2 cellular contexts compared by ENCODE assay signal in the genomic region with DNA sequence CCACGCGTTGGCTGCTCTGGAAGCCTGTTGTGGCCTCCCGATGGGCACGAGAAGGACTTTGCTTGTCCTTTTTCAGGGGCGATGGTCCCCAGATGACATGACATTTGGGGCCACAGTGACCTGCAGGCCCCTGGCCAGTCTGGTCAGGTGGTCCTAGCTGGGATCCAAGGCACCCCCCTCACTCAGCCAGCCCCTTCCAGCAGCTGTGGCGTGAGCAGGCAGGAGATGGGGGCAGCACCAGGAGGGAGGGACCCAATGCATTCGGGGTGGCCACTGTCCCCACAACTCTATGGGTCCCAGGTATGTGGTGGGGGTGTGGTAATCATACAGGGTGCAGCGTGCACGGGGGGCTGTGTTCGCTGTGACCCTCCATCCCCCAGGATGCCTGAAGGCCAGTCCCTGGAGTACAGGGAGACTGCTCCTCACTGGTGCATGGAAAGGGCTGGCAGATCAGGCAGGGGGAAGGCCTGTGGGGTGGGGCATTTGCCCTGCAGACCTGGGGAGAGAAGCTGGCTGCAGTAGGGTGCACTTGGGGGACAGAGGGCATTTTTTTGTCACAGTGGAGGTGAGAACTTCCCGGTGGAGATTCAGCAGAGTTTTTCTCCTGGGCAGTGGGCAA.
TF ChIP-seq lines count a peak whose summit lies in the region.

No MANE protein-coding gene starts in this region.

TF ChIP-seq in H1, 55 proteins besides CTCF, POLR2A, EP300 and RAD21:
- TF ChIP-seq SUZ12 (IDR thresholded peaks at IDR 0.05; ENCODE audit: low read length) (peak; percentile 34; the same call in 1 of the 2 replicates), TAF1 (IDR thresholded peaks at IDR 0.05; ENCODE audit: low read depth, low read length) (no peak), SP2 (IDR thresholded peaks at IDR 0.05; ENCODE audit: low read length) (no peak), CHD2 (IDR thresholded peaks at IDR 0.05; ENCODE audit: low read length) (no peak), BCL11A (IDR thresholded peaks at IDR 0.05; ENCODE audit: low read depth in 2 of 2, low read length in 2 of 2) (no peak)

TF ChIP-seq in HepG2, 621 proteins besides CTCF, POLR2A, EP300 and RAD21:
- TF ChIP-seq ZNF329 (CRISPR knock-in tag; IDR thresholded peaks at IDR 0.05; ENCODE audit: low read depth) (no peak), HNRNPLL (IDR thresholded peaks at IDR 0.05; ENCODE audit: low read depth, low read length, poor library complexity, severe bottlenecking) (no peak), SATB2 (CRISPR knock-in tag; IDR thresholded peaks at IDR 0.05) (no peak), ZNF180 (CRISPR knock-in tag; IDR thresholded peaks at IDR 0.05; ENCODE audit: borderline replicate concordance, low read depth) (no peak), ZNF207 (IDR thresholded peaks at IDR 0.05; ENCODE audit: borderline replicate concordance) (no peak), ISL2 (CRISPR knock-in tag; IDR thresholded peaks at IDR 0.05) (no peak), XBP1 (CRISPR knock-in tag; IDR thresholded peaks at IDR 0.05) (no peak), NR2F6 (IDR thresholded peaks at IDR 0.05) (no peak), NR2F6 (CRISPR knock-in tag; IDR thresholded peaks at IDR 0.05) (no peak), ARHGAP35 (CRISPR knock-in tag; IDR thresholded peaks at IDR 0.05; ENCODE audit: borderline replicate concordance) (no peak), ZFP41 (CRISPR knock-in tag; IDR thresholded peaks at IDR 0.05; ENCODE audit: borderline replicate concordance) (no peak), ONECUT2 (CRISPR knock-in tag; IDR thresholded peaks at IDR 0.05) (no peak), MATR3 (CRISPR knock-in tag; IDR thresholded peaks at IDR 0.05) (no peak)
- TF ChIP-seq, protein P1, sequence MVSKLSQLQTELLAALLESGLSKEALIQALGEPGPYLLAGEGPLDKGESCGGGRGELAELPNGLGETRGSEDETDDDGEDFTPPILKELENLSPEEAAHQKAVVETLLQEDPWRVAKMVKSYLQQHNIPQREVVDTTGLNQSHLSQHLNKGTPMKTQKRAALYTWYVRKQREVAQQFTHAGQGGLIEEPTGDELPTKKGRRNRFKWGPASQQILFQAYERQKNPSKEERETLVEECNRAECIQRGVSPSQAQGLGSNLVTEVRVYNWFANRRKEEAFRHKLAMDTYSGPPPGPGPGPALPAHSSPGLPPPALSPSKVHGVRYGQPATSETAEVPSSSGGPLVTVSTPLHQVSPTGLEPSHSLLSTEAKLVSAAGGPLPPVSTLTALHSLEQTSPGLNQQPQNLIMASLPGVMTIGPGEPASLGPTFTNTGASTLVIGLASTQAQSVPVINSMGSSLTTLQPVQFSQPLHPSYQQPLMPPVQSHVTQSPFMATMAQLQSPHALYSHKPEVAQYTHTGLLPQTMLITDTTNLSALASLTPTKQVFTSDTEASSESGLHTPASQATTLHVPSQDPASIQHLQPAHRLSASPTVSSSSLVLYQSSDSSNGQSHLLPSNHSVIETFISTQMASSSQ (IDR thresholded peaks at IDR 0.05; ENCODE audit: low read depth), result no peak
- TF ChIP-seq, protein P1 (CRISPR knock-in tag; IDR thresholded peaks at IDR 0.05; ENCODE audit: borderline replicate concordance), result no peak
- TF ChIP-seq, protein P2, sequence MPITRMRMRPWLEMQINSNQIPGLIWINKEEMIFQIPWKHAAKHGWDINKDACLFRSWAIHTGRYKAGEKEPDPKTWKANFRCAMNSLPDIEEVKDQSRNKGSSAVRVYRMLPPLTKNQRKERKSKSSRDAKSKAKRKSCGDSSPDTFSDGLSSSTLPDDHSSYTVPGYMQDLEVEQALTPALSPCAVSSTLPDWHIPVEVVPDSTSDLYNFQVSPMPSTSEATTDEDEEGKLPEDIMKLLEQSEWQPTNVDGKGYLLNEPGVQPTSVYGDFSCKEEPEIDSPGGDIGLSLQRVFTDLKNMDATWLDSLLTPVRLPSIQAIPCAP (CRISPR knock-in tag; IDR thresholded peaks at IDR 0.05; ENCODE audit: low read depth), result no peak
- TF ChIP-seq, protein P3, sequence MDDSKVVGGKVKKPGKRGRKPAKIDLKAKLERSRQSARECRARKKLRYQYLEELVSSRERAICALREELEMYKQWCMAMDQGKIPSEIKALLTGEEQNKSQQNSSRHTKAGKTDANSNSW (CRISPR knock-in tag; IDR thresholded peaks at IDR 0.05; ENCODE audit: borderline replicate concordance), result no peak
- TF ChIP-seq, protein P4, sequence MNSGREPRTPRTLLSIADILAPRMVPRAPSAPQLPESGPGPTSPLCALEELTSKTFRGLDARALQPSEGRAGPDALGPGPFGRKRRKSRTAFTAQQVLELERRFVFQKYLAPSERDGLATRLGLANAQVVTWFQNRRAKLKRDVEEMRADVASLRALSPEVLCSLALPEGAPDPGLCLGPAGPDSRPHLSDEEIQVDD (CRISPR knock-in tag; IDR thresholded peaks at IDR 0.05; ENCODE audit: borderline replicate concordance), result no peak
